In genomic region chr2:214716811-214717560, GRCh38 we compare ENCODE assay signal across 12 cellular contexts.
A peak's percentile ranks its signal among the peaks of the same experiment; 100 is the strongest.
DNase-seq lines count a peak whose midpoint lies in the region; ATAC-seq and TF ChIP-seq lines count a peak whose summit lies in the region.
"Had no signal": no experiment of that assay in that cellular context is flagged by ENCODE, and none has a peak within 500 bp of the region (broad histone marks: within the 10 kb centered on the region; RNA-seq: fewer than 3 reads in every experiment).

No MANE protein-coding gene starts in this region.

- peaks cover 21% of the 10 kb centered on the region for H3K9me3 Mint-ChIP-seq in WTC11

- peak; percentile 4 for DNase-seq in stimulated activated CD4-positive, alpha-beta T cell treated with anti-CD3 and anti-CD28 coated beads, Interleukin-15, amount 100 ng/mL, for 24 hours
- no peak for DNase-seq in stimulated activated CD4-positive, alpha-beta T cell treated with anti-CD3 and anti-CD28 coated beads, Interleukin-2, amount 100 ng/mL, for 48 hours
- no peak for DNase-seq in WTC11 (ENCODE audit: low spot score)
- DNase-seq in posterior vena cava (ENCODE audit: low spot score) = peak; percentile 50
- DNase-seq in SKM-1 treated with dmso at 0.1 percent for 144 hours (lab: John Stamatoyannopoulos, UW; ENCODE audit: unreplicated experiment) = no peak
- no peak for DNase-seq in activated T-cell treated with anti-CD3 and anti-CD28 coated beads, Interleukin-2, amount 50 U/mL, for 1 hour
- DNase-seq: Caco-2; CD8-positive, alpha-beta T cell; GF-D8; HCEC 1CT; HFFc6 had no signal

- H3K4me1 Mint-ChIP-seq in WTC11 = no peaks in the 10 kb centered on the region
- H3K4me1 Mint-ChIP-seq: CD14-positive monocyte had no signal

- H3K36me3 Mint-ChIP-seq in WTC11 = peaks cover 37% of the 10 kb centered on the region

- CTCF ChIA-PET in WTC11 (lab: Charles Lee) = no interaction called here

- H3K27me3 Mint-ChIP-seq in WTC11 (ENCODE audit: low read depth) = no peaks in the 10 kb centered on the region

- no peak overlapping the region for H3K4me3 Mint-ChIP-seq in WTC11
- H3K4me3 Mint-ChIP-seq: CD14-positive monocyte; CD8-positive, alpha-beta T cell; HFFc6 had no signal

- peak; percentile 18 for ATAC-seq in WTC11
- ATAC-seq: CD8-positive, alpha-beta T cell had no signal

- intact Hi-C loops in posterior vena cava (cut with DNase I) = no loop called here

- no peak overlapping the region; the same call in 1 of the 2 replicates for H3K27ac Mint-ChIP-seq in WTC11
- H3K27ac Mint-ChIP-seq: CD8-positive, alpha-beta T cell; HFFc6 had no signal

- no peak for TF ChIP-seq CTCF in WTC11 (IDR thresholded peaks at IDR 0.05)

- POLR2A ChIA-PET in WTC11 (lab: Charles Lee) = no interaction called here

TF ChIP-seq in WTC11, 78 proteins besides CTCF, POLR2A, EP300 and RAD21:
- TF ChIP-seq ZNF281 (CRISPR knock-in tag; IDR thresholded peaks at IDR 0.05) = no peak
- TF ChIP-seq ZBTB21 (CRISPR knock-in tag; IDR thresholded peaks at IDR 0.05; ENCODE audit: borderline replicate concordance) = no peak
- no peak for TF ChIP-seq E2F5 (CRISPR knock-in tag; IDR thresholded peaks at IDR 0.05)

Comparison
In these comparisons a context has a peak if more than half of its experiments do, and no peak if none do; other contexts are left out.
1. DNase-seq: peak in stimulated activated CD4-positive, alpha-beta T cell treated with anti-CD3 and anti-CD28 coated beads, Interleukin-15, amount 100 ng/mL, for 24 hours (single experiment) and posterior vena cava (single experiment); none in stimulated activated CD4-positive, alpha-beta T cell treated with anti-CD3 and anti-CD28 coated beads, Interleukin-2, amount 100 ng/mL, for 48 hours (0 of 2), WTC11 (single experiment), SKM-1 treated with dmso at 0.1 percent for 144 hours (single experiment) and activated T-cell treated with anti-CD3 and anti-CD28 coated beads, Interleukin-2, amount 50 U/mL, for 1 hour (single experiment).